Comparison of ENCODE assay signal across 8 cellular contexts in the genomic region with DNA sequence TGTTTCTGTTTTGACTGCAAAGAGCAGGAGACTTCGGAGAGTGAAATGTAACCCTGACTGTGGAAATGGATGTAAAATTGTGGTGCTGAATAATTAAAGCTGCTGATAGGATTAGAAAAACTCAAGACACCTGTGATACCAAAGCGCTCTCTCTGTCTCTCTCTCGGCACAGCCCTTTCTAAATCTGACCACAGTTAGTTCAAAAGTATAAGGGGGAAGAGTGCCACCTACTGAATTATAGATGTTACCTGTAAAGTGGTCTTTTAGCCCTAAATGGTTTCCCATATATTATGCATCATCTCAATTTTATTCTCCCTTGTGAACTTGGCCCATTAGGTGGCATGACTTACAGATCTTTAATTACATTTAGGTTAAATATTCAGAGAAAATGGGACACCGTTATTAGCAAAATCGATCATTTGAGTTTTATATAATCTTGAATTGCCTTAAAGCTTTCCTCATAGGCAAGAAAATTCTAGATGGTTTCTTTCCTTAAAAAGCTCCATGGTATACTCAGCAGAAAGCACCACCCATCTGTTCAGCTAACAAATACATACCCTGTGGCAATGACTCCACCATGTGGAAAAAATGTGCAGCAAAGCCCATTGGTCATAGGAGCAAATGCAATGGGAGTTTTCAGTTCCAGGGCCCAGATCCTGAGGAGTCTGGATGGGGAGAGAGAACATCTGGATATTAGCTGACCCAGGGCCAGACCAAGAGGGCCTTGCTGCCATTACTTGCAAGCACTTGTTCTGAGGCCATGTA. TPM values are rescaled to one million over a fixed set of nuclear protein-coding genes. Genes with fewer than 3 reads are reported as not detected.
DNase-seq lines count a peak whose midpoint lies in the region; ATAC-seq, FAIRE-seq and TF ChIP-seq lines count a peak whose summit lies in the region.

No MANE protein-coding gene starts in this region.

- in situ Hi-C loops in GM12878 (cut with MboI), result no loop called here

- POLR2A ChIA-PET in GM12878 (lab: Charles Lee), result interaction anchor here (1.3 to 2.2 kb wide), 4 partner anchors 11 to 160 kb away, joined by 3 to 6 read pairs (median 5); no protein-coding TSS in a partner anchor

- no peak overlapping the region for H3K9ac ChIP-seq in GM12878 (ENCODE audit: control insufficient read depth, insufficient read depth, low read length)

- peak; percentile 28; the same call in 1 of the 2 replicates for TF ChIP-seq RAD21 in GM12878 (IDR thresholded peaks at IDR 0.05; ENCODE audit: insufficient read depth, low read depth, low read length)

- H3K9me3 ChIP-seq in GM12878 (replicated peaks; ENCODE audit: control insufficient read depth, insufficient read depth, low read length), result peaks cover 6% of the 10 kb centered on the region; the same call in 2 of the 3 replicates
- H3K9me3 ChIP-seq in aorta (ENCODE audit: control insufficient read depth, low read length), result no peaks in the 10 kb centered on the region

- H3K36me3 ChIP-seq in GM12878 (ENCODE audit: control insufficient read depth in 2 of 2, insufficient read depth in 2 of 2, low read length in 1 of 2) (peaks cover 16 to 50% of the 10 kb centered on the region in 2 experiments), aorta (ENCODE audit: control insufficient read depth in 1 of 2, insufficient read depth in 2 of 2, low read length in 1 of 2) (peaks cover 0 to 29% of the 10 kb centered on the region in 2 donors)

- H3K27ac ChIP-seq in GM12878 (ENCODE audit: control insufficient read depth, insufficient read depth), result peak overlapping the region; percentile 75
- H3K27ac ChIP-seq in layer of hippocampus (ENCODE audit: low read depth, low read length), result peak overlapping the region; percentile 0
- H3K27ac ChIP-seq in aorta (ENCODE audit: low read depth in 1 of 2, low read length in 2 of 2), result no peak overlapping the region

- H3K27me3 ChIP-seq in GM12878 (replicated peaks in 1 of 2; ENCODE audit: control insufficient read depth in 2 of 2, insufficient read depth in 2 of 2, low read length in 1 of 2), result no peaks in the 10 kb centered on the region
- H3K27me3 ChIP-seq in layer of hippocampus (ENCODE audit: control insufficient read depth, insufficient read depth, low read length), result no peaks in the 10 kb centered on the region
- H3K27me3 ChIP-seq in aorta (ENCODE audit: control insufficient read depth in 1 of 2, insufficient read depth in 2 of 2, low read length in 1 of 2), result no peaks in the 10 kb centered on the region

- H3K4me3 ChIP-seq in GM12878 (no peak overlapping the region), aorta (ENCODE audit: low read length in 2 of 2) (no peak overlapping the region)

- no peak for TF ChIP-seq EP300 in GM12878 (IDR thresholded peaks at IDR 0.05; ENCODE audit: borderline replicate concordance in 1 of 2, control insufficient read depth in 1 of 2, low read depth in 2 of 2, low read length in 2 of 2)

- ATAC-seq in GM12878 (peak; percentile 27), GM19467 (IDR thresholded peaks at IDR 0.05; ENCODE audit: unreplicated experiment) (no peak), GM19023 (IDR thresholded peaks at IDR 0.05; ENCODE audit: unreplicated experiment) (no peak), aorta (ENCODE audit: low FRiP score) (no peak)

- RAD21 ChIA-PET in GM12878 (lab: Charles Lee; ENCODE audit: unreplicated experiment), result interaction anchor here (0.6 to 2.7 kb wide), 8 partner anchors 21 to 177 kb away, joined by 3 to 24 read pairs (median 7); no protein-coding TSS in a partner anchor

- 91% methylated on average over 5 of the region's 5 CpGs for WGBS in GM12878 (ENCODE audit: insufficient coverage, insufficient replicate concordance, low lambda C conversion rate, missing lambda C conversion rate)
- 90 to 97% methylated on average over 5 of the region's 5 CpGs for WGBS in aorta, 2 donors

- no peaks in the 10 kb centered on the region for H3K79me2 ChIP-seq in GM12878 (ENCODE audit: control insufficient read depth, insufficient read depth, low read length)

- intact Hi-C loops in GM12878 (cut with micrococcal nuclease; ENCODE audit: unreplicated experiment) (loop anchor here (2.0 kb wide), 1 partner anchor 160 kb away; no protein-coding TSS in a partner anchor), aorta (cut with DNase I) (loop anchor here in 1 of 2 donors (10.0 kb wide), 1 partner anchor 160 kb away; no protein-coding TSS in a partner anchor)

- no peaks in the 10 kb centered on the region for H4K20me1 ChIP-seq in GM12878 (ENCODE audit: control insufficient read depth, insufficient read depth)

- H3K4me2 ChIP-seq in GM12878 (ENCODE audit: control insufficient read depth, insufficient read depth), result peak overlapping the region; percentile 6

- TF ChIP-seq POLR2A in GM12878 (IDR thresholded peaks at IDR 0.05; ENCODE audit: low read depth, low read length), result no peak

- CTCF ChIA-PET in GM12878 (lab: Yijun Ruan, JAX), result interaction anchor here (0.7 to 7.5 kb wide), 17 partner anchors 11 to 184 kb away, joined by 3 to 111 read pairs (median 5); a partner anchor contains a TSS

- no TSS peak for BruUV-seq in GM12878 (replicated peaks; lab: Mats Ljungman, UMichigan)

- SMC1A ChIA-PET in GM12878 (lab: Charles Lee; ENCODE audit: uncharacterized antibody, unreplicated experiment), result interaction anchor here (0.7 to 5.4 kb wide), 8 partner anchors 14 to 185 kb away, joined by 3 to 64 read pairs (median 4); a partner anchor contains a TSS

- peak; percentile 70 for DNase-seq in NCI-H2196 (lab: John Stamatoyannopoulos, UW; ENCODE audit: unreplicated experiment)
- DNase-seq in NCI-H2196 treated with DMSO at 0.1 percent for 48 hours (lab: John Stamatoyannopoulos, UW; ENCODE audit: unreplicated experiment), result no peak
- peak; percentile 56 for DNase-seq in NCI-H2107 treated with DMSO at 0.1 percent for 48 hours (lab: John Stamatoyannopoulos, UW; ENCODE audit: unreplicated experiment)
- DNase-seq in GM12878 (ENCODE audit: low read depth, low spot score), result no peak
- DNase-seq in aorta, result no peak

- peaks cover 29% of the 10 kb centered on the region for H3K4me1 ChIP-seq in GM12878 (ENCODE audit: control insufficient read depth, insufficient read depth, low read length)
- no peaks in the 10 kb centered on the region for H3K4me1 ChIP-seq in aorta (ENCODE audit: control insufficient read depth in 1 of 2, insufficient read depth in 2 of 2, low read length in 2 of 2)

- TF ChIP-seq CTCF in GM12878 (IDR thresholded peaks at IDR 0.05 in 2 of 3, conservative IDR thresholded peaks at IDR 0.05 in 1 of 3; ENCODE audit: control insufficient read depth in 2 of 3, extremely low read depth in 1 of 3, insufficient read depth in 1 of 3, low read depth in 3 of 3, low read length in 3 of 3), result peak in 1 of 3 experiments; percentile 36; a peak in 2 of 6 replicates

- H2AFZ ChIP-seq in GM12878 (ENCODE audit: control insufficient read depth, low read depth, low read length), result no peak overlapping the region

- peak; percentile 31 for FAIRE-seq in GM12878 (lab: Jason Lieb, UNC)

TF ChIP-seq in GM12878, 131 proteins besides CTCF, POLR2A, EP300 and RAD21:
- TF ChIP-seq, protein P1, sequence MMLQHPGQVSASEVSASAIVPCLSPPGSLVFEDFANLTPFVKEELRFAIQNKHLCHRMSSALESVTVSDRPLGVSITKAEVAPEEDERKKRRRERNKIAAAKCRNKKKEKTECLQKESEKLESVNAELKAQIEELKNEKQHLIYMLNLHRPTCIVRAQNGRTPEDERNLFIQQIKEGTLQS (IDR thresholded peaks at IDR 0.05; ENCODE audit: borderline replicate concordance, extremely low read depth, low read depth, low read length), result no peak
- TF ChIP-seq SMC3 (IDR thresholded peaks at IDR 0.05; ENCODE audit: borderline replicate concordance, low read length), result peak; percentile 24; the same call in 1 of the 2 replicates

RNA-seq across cellular contexts. Expression of a gene that starts 18.1 kb away (rescaled TPM):
- total RNA-seq in GM12878 (2013; cell fraction: nucleolus; rRNA removed), result 40.9 and 42.7 TPM in 2 replicates
- total RNA-seq in GM12878 (2014; rRNA removed) (51.1 and 55.0 TPM in 2 replicates), GM12878 (2014; rRNA removed; fragmentation: Illumina TruSeq; extraction: Trizol) (49.8 and 53.0 TPM in 2 replicates), GM12878 (2021) (29.3 and 30.9 TPM in 2 replicates), aorta (1 to 10 TPM; 5.7 to 8.1 TPM)
- polyA plus RNA-seq in GM12878 (2011; ENCODE audit: low read depth), result 20.2 TPM
- polyA plus RNA-seq in GM12878 (2011; rRNA removed) (69.0 and 83.9 TPM in 2 replicates), GM12878 (2014; fragmentation: Illumina TruSeq; extraction: Trizol) (50.9 and 52.9 TPM in 2 replicates), GM12878 (2014; fragmentation: Nextera tagmentation; extraction: Ambion mirVana) (10 to 100 TPM; 47.3 to 73.3 TPM), GM12878 (2014; rRNA removed) (51.3 and 54.1 TPM in 2 replicates), GM12878 (2016; fragmentation: Nextera tagmentation; extraction: Ambion mirVana) (10 to 100 TPM; 66.3 to 70.0 TPM), aorta (10 to 100 TPM in 1 of 2 donors, 1 to 10 TPM in 1; 6.1 to 12.0 TPM)
- 67.2 and 69.2 TPM in 2 replicates for polyA plus RNA-seq in GM12878 (2011; cell fraction: cytosol; rRNA removed)
- polyA plus RNA-seq in GM12878 (2011; cell fraction: nucleus; rRNA removed), result 99.3 and 113 TPM in 2 replicates
- 22.2 and 26.8 TPM in 2 replicates for polyA plus RNA-seq in GM12878 (2012)
- 66.0 and 71.2 TPM in 2 replicates for polyA minus RNA-seq in GM12878 (2011; rRNA and poly(A)+ RNA removed)
- polyA minus RNA-seq in GM12878 (2011; cell fraction: cytosol; rRNA and poly(A)+ RNA removed), result 22.3 and 32.1 TPM in 2 replicates
- polyA minus RNA-seq in GM12878 (2011; cell fraction: nucleus; rRNA and poly(A)+ RNA removed), result 24.7 and 36.0 TPM in 2 replicates

RNA-seq across cellular contexts. Expression of a gene that starts 26.4 kb away (rescaled TPM):
- 29.8 and 34.6 TPM in 2 replicates for total RNA-seq in GM12878 (2013; cell fraction: nucleolus; rRNA removed)
- total RNA-seq in GM12878 (2014; rRNA removed), result 66.7 and 83.7 TPM in 2 replicates
- 40.4 and 41.5 TPM in 2 replicates for total RNA-seq in GM12878 (2014; rRNA removed; fragmentation: Illumina TruSeq; extraction: Trizol)
- 56.8 and 59.0 TPM in 2 replicates for total RNA-seq in GM12878 (2021)
- 27.2 TPM for polyA plus RNA-seq in GM12878 (2011; ENCODE audit: low read depth)
- 71.0 and 82.6 TPM in 2 replicates for polyA plus RNA-seq in GM12878 (2011; rRNA removed)
- polyA plus RNA-seq in GM12878 (2011; cell fraction: cytosol; rRNA removed), result 111 and 139 TPM in 2 replicates
- polyA plus RNA-seq in GM12878 (2011; cell fraction: nucleus; rRNA removed), result 40.2 and 48.5 TPM in 2 replicates
- polyA plus RNA-seq in GM12878 (2012), result 31.8 and 33.7 TPM in 2 replicates
- 44.1 and 59.0 TPM in 2 replicates for polyA plus RNA-seq in GM12878 (2014; fragmentation: Illumina TruSeq; extraction: Trizol)
- polyA plus RNA-seq in GM12878 (2014; fragmentation: Nextera tagmentation; extraction: Ambion mirVana), result 10 to 100 TPM; 30.0 to 33.6 TPM
- 46.0 and 46.3 TPM in 2 replicates for polyA plus RNA-seq in GM12878 (2014; rRNA removed)
- polyA plus RNA-seq in GM12878 (2016; fragmentation: Nextera tagmentation; extraction: Ambion mirVana), result 10 to 100 TPM; 18.3 to 19.4 TPM
- 222 and 231 TPM in 2 replicates for polyA minus RNA-seq in GM12878 (2011; rRNA and poly(A)+ RNA removed)
- 60.9 and 67.1 TPM in 2 replicates for polyA minus RNA-seq in GM12878 (2011; cell fraction: cytosol; rRNA and poly(A)+ RNA removed)
- polyA minus RNA-seq in GM12878 (2011; cell fraction: nucleus; rRNA and poly(A)+ RNA removed), result 26.7 and 39.5 TPM in 2 replicates
- 10 to 100 TPM; 61.2 to 97.3 TPM for total RNA-seq in aorta
- polyA plus RNA-seq in aorta, result 10 to 100 TPM; 41.1 to 77.4 TPM

Comparison
In these comparisons a context has a peak if more than half of its experiments do, and no peak if none do; other contexts are left out.
1. DNase-seq: peak in NCI-H2196 (single experiment) and NCI-H2107 treated with DMSO at 0.1 percent for 48 hours (single experiment); none in NCI-H2196 treated with DMSO at 0.1 percent for 48 hours (single experiment), GM12878 (single experiment) and aorta (0 of 2).
2. H3K27ac ChIP-seq: peak in GM12878 (single experiment) and layer of hippocampus (single experiment); none in aorta (0 of 2).